Comparison of ENCODE assay signal across 20 cellular contexts in genomic region chr6:31510007-31510406, GRCh38. TPM values are rescaled to one million over a fixed set of nuclear protein-coding genes. Genes with fewer than 3 reads are reported as not detected.
A peak's percentile ranks its signal among the peaks of the same experiment; 100 is the strongest.
DNase-seq lines count a peak whose midpoint lies in the region; ATAC-seq, FAIRE-seq and TF ChIP-seq lines count a peak whose summit lies in the region.
"Had no signal": no experiment of that assay in that cellular context is flagged by ENCODE, and none has a peak within 500 bp of the region (broad histone marks: within the 10 kb centered on the region; RNA-seq: fewer than 3 reads in every experiment).

No MANE protein-coding gene starts in this region.

- no peak for TF ChIP-seq RAD21 in GM12878 (IDR thresholded peaks at IDR 0.05; ENCODE audit: insufficient read depth, low read depth, low read length)

- no peaks in the 10 kb centered on the region for H3K9me3 ChIP-seq in mammary epithelial cell (replicated peaks; ENCODE audit: insufficient read depth, low read length)
- no peaks in the 10 kb centered on the region for H3K9me3 ChIP-seq in breast epithelium
- H3K9me3 ChIP-seq in GM12878 (replicated peaks; ENCODE audit: control insufficient read depth, insufficient read depth, low read length), result no peaks in the 10 kb centered on the region
- H3K9me3 ChIP-seq in H9 (ENCODE audit: control insufficient read depth, low read depth, low read length), result no peaks in the 10 kb centered on the region
- H3K9me3 ChIP-seq: BE2C had no signal

- H3K4me1 ChIP-seq in mammary epithelial cell (ENCODE audit: insufficient read depth, low read length), result no peaks in the 10 kb centered on the region
- H3K4me1 ChIP-seq in breast epithelium, result no peaks in the 10 kb centered on the region
- no peaks in the 10 kb centered on the region for H3K4me1 ChIP-seq in GM12878 (ENCODE audit: control insufficient read depth, insufficient read depth, low read length)
- no peaks in the 10 kb centered on the region for H3K4me1 ChIP-seq in H9 (ENCODE audit: insufficient read depth, low read length)
- H3K4me1 ChIP-seq: BE2C had no signal

- H2AFZ ChIP-seq in mammary epithelial cell (ENCODE audit: low read depth, low read length) (no peak overlapping the region), GM12878 (ENCODE audit: control insufficient read depth, low read depth, low read length) (no peak overlapping the region), H9 (ENCODE audit: low read length) (no peak overlapping the region)

- H3K14ac ChIP-seq in H9 (ENCODE audit: insufficient read depth, low read length), result no peak overlapping the region

- H2BK15ac ChIP-seq in H9 (ENCODE audit: low read depth, low read length), result no peak overlapping the region

- H4K20me1 ChIP-seq in mammary epithelial cell (ENCODE audit: insufficient read depth, low read length) (no peaks in the 10 kb centered on the region), GM12878 (ENCODE audit: control insufficient read depth, insufficient read depth) (no peaks in the 10 kb centered on the region), H9 (ENCODE audit: control insufficient read depth, insufficient read depth, insufficient read length) (no peaks in the 10 kb centered on the region)

- no peak overlapping the region for H2BK120ac ChIP-seq in H9 (ENCODE audit: low read depth, low read length, poor library complexity, severe bottlenecking)

- H3K4ac ChIP-seq in H9 (ENCODE audit: low read depth, low read length), result no peak overlapping the region

- H3K27me3 ChIP-seq in mammary epithelial cell (ENCODE audit: insufficient read depth, low read length) (no peaks in the 10 kb centered on the region), breast epithelium (no peaks in the 10 kb centered on the region), GM12878 (replicated peaks in 1 of 2; ENCODE audit: control insufficient read depth in 2 of 2, insufficient read depth in 2 of 2, low read length in 1 of 2) (no peaks in the 10 kb centered on the region), H9 (ENCODE audit: insufficient read depth, low read length) (no peaks in the 10 kb centered on the region)

- no peak overlapping the region for H3K23ac ChIP-seq in H9 (ENCODE audit: insufficient read length, low read depth, low read length)

- no peak for TF ChIP-seq EP300 in GM12878 (IDR thresholded peaks at IDR 0.05; ENCODE audit: borderline replicate concordance in 1 of 2, control insufficient read depth in 1 of 2, low read depth in 2 of 2, low read length in 2 of 2)

- H3K18ac ChIP-seq in H9 (ENCODE audit: insufficient read length, low read depth, low read length), result no peak overlapping the region

- TF ChIP-seq POLR2A in breast epithelium (IDR thresholded peaks at IDR 0.05) (no peak), GM12878 (IDR thresholded peaks at IDR 0.05; ENCODE audit: low read depth, low read length) (no peak)

- no peak overlapping the region for H3K4me3 Mint-ChIP-seq in H9

- H3K4me3 ChIP-seq in mammary epithelial cell (replicated peaks in 1 of 3; ENCODE audit: insufficient read depth in 1 of 3, low read depth in 2 of 3, low read length in 3 of 3) (no peak overlapping the region), breast epithelium (no peak overlapping the region), GM12878 (no peak overlapping the region)

- H3K79me1 ChIP-seq in H9 (ENCODE audit: insufficient read depth, low read depth, low read length, poor library complexity, severe bottlenecking), result no peaks in the 10 kb centered on the region

- 53% methylated on average over 4 of the region's 4 CpGs for WGBS in mammary epithelial cell (ENCODE audit: low coverage, missing lambda C conversion rate)
- WGBS in GM12878 (ENCODE audit: insufficient coverage, insufficient replicate concordance, low lambda C conversion rate, missing lambda C conversion rate), result 75% methylated on average over 4 of the region's 4 CpGs
- WGBS in H9 (ENCODE audit: extremely low coverage, insufficient read length, low lambda C conversion rate), result no CpG with 5 or more reads among the region's 4 CpGs

- peaks cover 0 to 2% of the 10 kb centered on the region in 2 experiments; a peak in 2 of 5 replicates for H3K9me3 Mint-ChIP-seq in H9

- H3K36me3 ChIP-seq in mammary epithelial cell (ENCODE audit: insufficient read depth, low read length), result peaks cover 3% of the 10 kb centered on the region
- H3K36me3 ChIP-seq in breast epithelium, result no peaks in the 10 kb centered on the region
- H3K36me3 ChIP-seq in GM12878 (ENCODE audit: control insufficient read depth in 2 of 2, insufficient read depth in 2 of 2, low read length in 1 of 2), result peaks cover 35 to 47% of the 10 kb centered on the region in 2 experiments
- H3K36me3 ChIP-seq: BE2C had no signal

- H3K9ac ChIP-seq in mammary epithelial cell (ENCODE audit: insufficient read depth, low read length) (no peak overlapping the region), GM12878 (ENCODE audit: control insufficient read depth, insufficient read depth, low read length) (no peak overlapping the region), H9 (ENCODE audit: extremely low read depth, insufficient read length, low read length) (no peak overlapping the region)

- peaks cover 41 to 49% (median 49%) of the 10 kb centered on the region in 3 experiments for H3K36me3 Mint-ChIP-seq in H9 (ENCODE audit: insufficient read depth in 1 of 3, low read depth in 3 of 3)

- POLR2A ChIA-PET in GM12878 (lab: Charles Lee), result no interaction called here

- H2AK5ac ChIP-seq in H9 (ENCODE audit: insufficient read length, low read length), result no peak overlapping the region

- no peak overlapping the region for H2BK5ac ChIP-seq in H9 (ENCODE audit: insufficient read length, low read length)

- no peak for FAIRE-seq in GM12878 (lab: Jason Lieb, UNC)
- FAIRE-seq: D721Med, GM12891, RCC 7860 had no signal

- H3K79me2 ChIP-seq in mammary epithelial cell (ENCODE audit: insufficient read depth, low read length) (peaks cover 15% of the 10 kb centered on the region), GM12878 (ENCODE audit: control insufficient read depth, insufficient read depth, low read length) (peaks cover 6% of the 10 kb centered on the region), H9 (ENCODE audit: insufficient read depth, low read length) (no peaks in the 10 kb centered on the region)

- no peak overlapping the region for H4K5ac ChIP-seq in H9 (ENCODE audit: insufficient read length, low read depth, low read length)

- H3T11ph ChIP-seq in H9 (ENCODE audit: low read length), result no peak overlapping the region

- SMC1A ChIA-PET in GM12878 (lab: Charles Lee; ENCODE audit: uncharacterized antibody, unreplicated experiment), result no interaction called here

- ATAC-seq in GM12878 (no peak), SK-N-SH treated with all-trans-retinoic acid at 6 μM for 48 hours (no peak)

- no peak overlapping the region for H4K8ac ChIP-seq in H9 (replicated peaks; ENCODE audit: insufficient read length, low read depth, low read length)

- intact Hi-C loops in mammary epithelial cell (cut with micrococcal nuclease), result no loop called here
- intact Hi-C loops in breast epithelium (cut with DNase I; ENCODE audit: low total_unique reads), result no loop called here
- intact Hi-C loops in GM12878 (cut with micrococcal nuclease; ENCODE audit: unreplicated experiment), result no loop called here

- no peak overlapping the region for H4K91ac ChIP-seq in H9 (ENCODE audit: insufficient read length, low read depth, low read length)

- DNase-seq in mammary epithelial cell (peak; percentile 23), breast epithelium (ENCODE audit: low spot score in 2 of 2) (no peak), M059J (ENCODE audit: low read depth) (peak; percentile 57), GM12878 (ENCODE audit: low read depth, low spot score) (no peak), OCI-M2 (lab: John Stamatoyannopoulos, UW; ENCODE audit: unreplicated experiment) (no peak), H9 (no peak)
- DNase-seq: BE2C, HCEC 1CT, Karpas-422, NCI-H1092 treated with DMSO at 0.1 percent for 48 hours, NCI-H1436 treated with DMSO at 0.1 percent for 48 hours, NCI-H1930, NCI-H2227 treated with DMSO at 0.1 percent for 48 hours, NCI-H510A had no signal

- H3K4me2 ChIP-seq in mammary epithelial cell (ENCODE audit: insufficient read depth, low read depth, low read length) (no peak overlapping the region), GM12878 (ENCODE audit: control insufficient read depth, insufficient read depth) (no peak overlapping the region), H9 (ENCODE audit: insufficient read depth, insufficient read length, low read length) (no peak overlapping the region)

- H3K56ac ChIP-seq in H9 (ENCODE audit: insufficient read length, low read depth, low read length), result no peak overlapping the region

- RAD21 ChIA-PET in GM12878 (lab: Charles Lee; ENCODE audit: unreplicated experiment), result no interaction called here

- H3K4me1 Mint-ChIP-seq in H9, result peaks cover 0 to 5% of the 10 kb centered on the region in 2 experiments; a peak in 2 of 4 replicates

- in situ Hi-C loops in mammary epithelial cell (cut with MboI; ENCODE audit: low sequenced_read_pairs in 2 of 2), result no loop called here
- in situ Hi-C loops in GM12878 (cut with MboI), result no loop called here

- H3K27ac ChIP-seq in mammary epithelial cell (ENCODE audit: insufficient read depth, low read depth, low read length), result no peak overlapping the region
- no peak overlapping the region for H3K27ac ChIP-seq in breast epithelium
- H3K27ac ChIP-seq in GM12878 (ENCODE audit: control insufficient read depth, insufficient read depth), result no peak overlapping the region
- H3K27ac ChIP-seq in H9 (ENCODE audit: insufficient read length, low read depth, low read length), result no peak overlapping the region

- no peaks in the 10 kb centered on the region for H3K27me3 Mint-ChIP-seq in H9 (ENCODE audit: low read depth)

- dilution Hi-C loops in mammary epithelial cell (cut with HindIII; ENCODE audit: low sequenced_read_pairs), result no loop called here

- no peak overlapping the region; a peak in 1 of 7 replicates for H3K27ac Mint-ChIP-seq in H9

- BruUV-seq in mammary epithelial cell (replicated peaks; lab: Mats Ljungman, UMichigan) (no TSS peak), GM12878 (replicated peaks; lab: Mats Ljungman, UMichigan) (TSS peak; percentile 27)

- H2BK12ac ChIP-seq in H9 (ENCODE audit: insufficient read length, low read depth, low read length), result no peak overlapping the region

- CTCF ChIA-PET in mammary epithelial cell (lab: Charles Lee; ENCODE audit: low non-redundant PET) (no interaction called here), GM12878 (lab: Yijun Ruan, JAX) (no interaction called here)

- TF ChIP-seq CTCF in mammary epithelial cell (conservative IDR thresholded peaks at IDR 0.05 in 1 of 2, IDR thresholded peaks at IDR 0.05 in 1 of 2; ENCODE audit: extremely low read depth in 1 of 2, insufficient read depth in 1 of 2, low read depth in 1 of 2, low read length in 2 of 2), result no peak
- no peak for TF ChIP-seq CTCF in breast epithelium (IDR thresholded peaks at IDR 0.05)
- TF ChIP-seq CTCF in GM12878 (IDR thresholded peaks at IDR 0.05 in 2 of 3, conservative IDR thresholded peaks at IDR 0.05 in 1 of 3; ENCODE audit: control insufficient read depth in 2 of 3, extremely low read depth in 1 of 3, insufficient read depth in 1 of 3, low read depth in 3 of 3, low read length in 3 of 3), result no peak
- no peak for TF ChIP-seq CTCF in H9 (conservative IDR thresholded peaks at IDR 0.05)

- no peaks in the 10 kb centered on the region for H3K23me2 ChIP-seq in H9 (ENCODE audit: insufficient read length, low read depth, low read length, poor library complexity, severe bottlenecking)

- no peak overlapping the region for H2BK20ac ChIP-seq in H9 (ENCODE audit: low read depth, low read length, poor library complexity, severe bottlenecking)

RNA-seq across cellular contexts. Expression of gene MICB, which starts 12.1 kb away (rescaled TPM):
- total RNA-seq in mammary epithelial cell, result 1 to 10 TPM; 1.3 to 5.3 TPM
- polyA plus RNA-seq in mammary epithelial cell, result 24.7 TPM
- 21.3 TPM for polyA minus RNA-seq in mammary epithelial cell
- total RNA-seq in breast epithelium, result 1 to 10 TPM; 2.9 to 4.6 (median 4.0) TPM
- total RNA-seq in M059J (2014; rRNA removed; shearing (Covaris generic)), result 47.6 and 59.9 TPM in 2 replicates
- 21.0 and 25.4 TPM in 2 replicates for total RNA-seq in GM12878 (2013; cell fraction: nucleolus; rRNA removed)
- 21.6 and 21.9 TPM in 2 replicates for total RNA-seq in GM12878 (2014; rRNA removed)
- total RNA-seq in GM12878 (2014; rRNA removed; fragmentation: Illumina TruSeq; extraction: Trizol), result 17.6 TPM in 2 replicates
- total RNA-seq in GM12878 (2021), result 15.6 and 18.0 TPM in 2 replicates
- polyA plus RNA-seq in GM12878 (2011; ENCODE audit: low read depth), result 7.4 TPM
- polyA plus RNA-seq in GM12878 (2011; rRNA removed), result 26.6 and 37.1 TPM in 2 replicates
- polyA plus RNA-seq in GM12878 (2011; cell fraction: cytosol; rRNA removed), result 37.5 and 41.0 TPM in 2 replicates
- polyA plus RNA-seq in GM12878 (2011; cell fraction: nucleus; rRNA removed), result 44.5 and 47.1 TPM in 2 replicates
- 9.0 and 13.7 TPM in 2 replicates for polyA plus RNA-seq in GM12878 (2012)
- polyA plus RNA-seq in GM12878 (2014; fragmentation: Illumina TruSeq; extraction: Trizol), result 25.2 and 29.8 TPM in 2 replicates
- polyA plus RNA-seq in GM12878 (2014; fragmentation: Nextera tagmentation; extraction: Ambion mirVana), result 10 to 100 TPM in 1 of 2 experiments, 1 to 10 TPM in 1; 9.0 to 11.3 TPM
- polyA plus RNA-seq in GM12878 (2014; rRNA removed), result 23.7 and 25.5 TPM in 2 replicates
- polyA plus RNA-seq in GM12878 (2016; fragmentation: Nextera tagmentation; extraction: Ambion mirVana), result 10 to 100 TPM; 12.1 to 12.6 TPM
- polyA minus RNA-seq in GM12878 (2011; rRNA and poly(A)+ RNA removed), result 45.5 and 57.2 TPM in 2 replicates
- 13.1 and 14.6 TPM in 2 replicates for polyA minus RNA-seq in GM12878 (2011; cell fraction: cytosol; rRNA and poly(A)+ RNA removed)
- 9.9 and 19.3 TPM in 2 replicates for polyA minus RNA-seq in GM12878 (2011; cell fraction: nucleus; rRNA and poly(A)+ RNA removed)
- 6.2 and 6.8 TPM in 2 replicates for total RNA-seq in H9 (2021)

RNA-seq across cellular contexts. Expression of gene MCCD1, which starts 18.8 kb away (rescaled TPM):
- total RNA-seq in mammary epithelial cell (not detected), breast epithelium (not detected), GM12878 (2014; rRNA removed) (not detected in 2 replicates), GM12878 (2014; rRNA removed; fragmentation: Illumina TruSeq; extraction: Trizol) (not detected in 2 replicates), GM12878 (2021) (not detected in 2 replicates), H9 (2021) (not detected in 2 replicates)
- polyA plus RNA-seq in mammary epithelial cell (not detected), GM12878 (2011; rRNA removed) (not detected in 2 replicates), GM12878 (2014; fragmentation: Illumina TruSeq; extraction: Trizol) (not detected in 2 replicates), GM12878 (2014; fragmentation: Nextera tagmentation; extraction: Ambion mirVana) (not detected), GM12878 (2014; rRNA removed) (not detected in 2 replicates), GM12878 (2016; fragmentation: Nextera tagmentation; extraction: Ambion mirVana) (not detected)
- polyA minus RNA-seq in mammary epithelial cell, result not detected
- not detected in 2 replicates for total RNA-seq in M059J (2014; rRNA removed; shearing (Covaris generic))
- total RNA-seq in GM12878 (2013; cell fraction: nucleolus; rRNA removed), result not detected in 2 replicates
- not detected for polyA plus RNA-seq in GM12878 (2011; ENCODE audit: low read depth)
- not detected in 2 replicates for polyA plus RNA-seq in GM12878 (2011; cell fraction: cytosol; rRNA removed)
- polyA plus RNA-seq in GM12878 (2011; cell fraction: nucleus; rRNA removed), result not detected in 2 replicates
- 0.18 TPM in 1 of 2 replicates, not detected in the other for polyA plus RNA-seq in GM12878 (2012)
- not detected in 2 replicates for polyA minus RNA-seq in GM12878 (2011; rRNA and poly(A)+ RNA removed)
- polyA minus RNA-seq in GM12878 (2011; cell fraction: cytosol; rRNA and poly(A)+ RNA removed), result not detected in 2 replicates
- polyA minus RNA-seq in GM12878 (2011; cell fraction: nucleus; rRNA and poly(A)+ RNA removed), result not detected in 2 replicates
- total RNA-seq: A673, SK-MEL-5 had no signal

RNA-seq across cellular contexts. Expression of gene DDX39B, which starts 31.8 kb away (rescaled TPM):
- total RNA-seq in mammary epithelial cell, result 100 to 1,000 TPM; 263 to 409 TPM
- 675 TPM for polyA plus RNA-seq in mammary epithelial cell
- polyA minus RNA-seq in mammary epithelial cell, result 934 TPM
- total RNA-seq in breast epithelium, result 100 to 1,000 TPM; 315 to 336 (median 334) TPM
- total RNA-seq in M059J (2014; rRNA removed; shearing (Covaris generic)), result 351 and 506 TPM in 2 replicates
- 503 and 551 TPM in 2 replicates for total RNA-seq in GM12878 (2013; cell fraction: nucleolus; rRNA removed)
- total RNA-seq in GM12878 (2014; rRNA removed), result 542 and 564 TPM in 2 replicates
- total RNA-seq in GM12878 (2014; rRNA removed; fragmentation: Illumina TruSeq; extraction: Trizol), result 316 and 317 TPM in 2 replicates
- total RNA-seq in GM12878 (2021), result 337 and 345 TPM in 2 replicates
- 166 TPM for polyA plus RNA-seq in GM12878 (2011; ENCODE audit: low read depth)
- polyA plus RNA-seq in GM12878 (2011; rRNA removed), result 399 and 625 TPM in 2 replicates
- 854 and 1,032 TPM in 2 replicates for polyA plus RNA-seq in GM12878 (2011; cell fraction: cytosol; rRNA removed)
- 1,451 and 1,606 TPM in 2 replicates for polyA plus RNA-seq in GM12878 (2011; cell fraction: nucleus; rRNA removed)
- 337 and 387 TPM in 2 replicates for polyA plus RNA-seq in GM12878 (2012)
- 379 and 384 TPM in 2 replicates for polyA plus RNA-seq in GM12878 (2014; fragmentation: Illumina TruSeq; extraction: Trizol)
- polyA plus RNA-seq in GM12878 (2014; fragmentation: Nextera tagmentation; extraction: Ambion mirVana), result 100 to 1,000 TPM; 271 to 277 TPM
- polyA plus RNA-seq in GM12878 (2014; rRNA removed), result 661 and 728 TPM in 2 replicates
- 100 to 1,000 TPM; 275 to 296 TPM for polyA plus RNA-seq in GM12878 (2016; fragmentation: Nextera tagmentation; extraction: Ambion mirVana)
- polyA minus RNA-seq in GM12878 (2011; rRNA and poly(A)+ RNA removed), result 683 and 1,173 TPM in 2 replicates
- polyA minus RNA-seq in GM12878 (2011; cell fraction: cytosol; rRNA and poly(A)+ RNA removed), result 192 and 243 TPM in 2 replicates
- 336 and 534 TPM in 2 replicates for polyA minus RNA-seq in GM12878 (2011; cell fraction: nucleus; rRNA and poly(A)+ RNA removed)
- total RNA-seq in H9 (2021), result 800 and 813 TPM in 2 replicates

RNA-seq across cellular contexts. Expression of gene ATP6V1G2, which starts 36.4 kb away (rescaled TPM):
- 1 to 10 TPM in 1 of 2 donors, under 1 TPM in 1; 0.80 to 1.5 TPM for total RNA-seq in mammary epithelial cell
- 1.1 TPM for polyA plus RNA-seq in mammary epithelial cell
- not detected for polyA minus RNA-seq in mammary epithelial cell
- total RNA-seq in breast epithelium, result 1 to 10 TPM in 2 of 3 donors, under 1 TPM in 1; 0.44 to 1.8 (median 1.6) TPM
- 0.20 TPM in 1 of 2 replicates, not detected in the other for total RNA-seq in M059J (2014; rRNA removed; shearing (Covaris generic))
- 3.5 and 6.3 TPM in 2 replicates for total RNA-seq in GM12878 (2013; cell fraction: nucleolus; rRNA removed)
- 2.2 and 2.5 TPM in 2 replicates for total RNA-seq in GM12878 (2014; rRNA removed)
- 2.7 and 2.9 TPM in 2 replicates for total RNA-seq in GM12878 (2014; rRNA removed; fragmentation: Illumina TruSeq; extraction: Trizol)
- 2.5 and 3.5 TPM in 2 replicates for total RNA-seq in GM12878 (2021)
- polyA plus RNA-seq in GM12878 (2011; ENCODE audit: low read depth), result 2.1 TPM
- 8.9 and 11.1 TPM in 2 replicates for polyA plus RNA-seq in GM12878 (2011; rRNA removed)
- 4.8 and 5.9 TPM in 2 replicates for polyA plus RNA-seq in GM12878 (2011; cell fraction: cytosol; rRNA removed)
- 12.0 and 12.5 TPM in 2 replicates for polyA plus RNA-seq in GM12878 (2011; cell fraction: nucleus; rRNA removed)
- polyA plus RNA-seq in GM12878 (2012), result 2.4 and 3.1 TPM in 2 replicates
- 4.3 and 4.9 TPM in 2 replicates for polyA plus RNA-seq in GM12878 (2014; fragmentation: Illumina TruSeq; extraction: Trizol)
- under 1 TPM; 0.45 to 0.58 TPM for polyA plus RNA-seq in GM12878 (2014; fragmentation: Nextera tagmentation; extraction: Ambion mirVana)
- 2.6 and 3.5 TPM in 2 replicates for polyA plus RNA-seq in GM12878 (2014; rRNA removed)
- 1 to 10 TPM; 2.8 to 3.1 TPM for polyA plus RNA-seq in GM12878 (2016; fragmentation: Nextera tagmentation; extraction: Ambion mirVana)
- polyA minus RNA-seq in GM12878 (2011; rRNA and poly(A)+ RNA removed), result 1.7 and 2.7 TPM in 2 replicates
- 0.94 TPM in 1 of 2 replicates, not detected in the other for polyA minus RNA-seq in GM12878 (2011; cell fraction: cytosol; rRNA and poly(A)+ RNA removed)
- polyA minus RNA-seq in GM12878 (2011; cell fraction: nucleus; rRNA and poly(A)+ RNA removed), result 1.8 and 2.3 TPM in 2 replicates
- total RNA-seq in H9 (2021), result 3.6 and 3.8 TPM in 2 replicates

RNA-seq across cellular contexts. Expression of gene NFKBIL1, which starts 37.4 kb away (rescaled TPM):
- total RNA-seq in mammary epithelial cell (10 to 100 TPM; 22.0 to 24.2 TPM), breast epithelium (10 to 100 TPM; 22.3 to 34.7 (median 26.5) TPM), GM12878 (2014; rRNA removed) (11.2 and 14.1 TPM in 2 replicates), GM12878 (2014; rRNA removed; fragmentation: Illumina TruSeq; extraction: Trizol) (5.3 and 5.4 TPM in 2 replicates), GM12878 (2021) (11.9 and 12.0 TPM in 2 replicates), H9 (2021) (11.8 and 15.1 TPM in 2 replicates)
- polyA plus RNA-seq in mammary epithelial cell (7.7 TPM), GM12878 (2011; rRNA removed) (3.1 and 5.9 TPM in 2 replicates), GM12878 (2014; fragmentation: Illumina TruSeq; extraction: Trizol) (0.65 and 1.5 TPM in 2 replicates), GM12878 (2014; fragmentation: Nextera tagmentation; extraction: Ambion mirVana) (under 1 TPM; 0.19 to 0.64 TPM), GM12878 (2014; rRNA removed) (13.9 and 15.1 TPM in 2 replicates), GM12878 (2016; fragmentation: Nextera tagmentation; extraction: Ambion mirVana) (10 to 100 TPM in 1 of 2 experiments, 1 to 10 TPM in 1; 8.2 to 11.1 TPM)
- 2.4 TPM for polyA minus RNA-seq in mammary epithelial cell
- total RNA-seq in M059J (2014; rRNA removed; shearing (Covaris generic)), result 12.8 and 25.7 TPM in 2 replicates
- total RNA-seq in GM12878 (2013; cell fraction: nucleolus; rRNA removed), result 15.8 and 17.1 TPM in 2 replicates
- 3.5 TPM for polyA plus RNA-seq in GM12878 (2011; ENCODE audit: low read depth)
- polyA plus RNA-seq in GM12878 (2011; cell fraction: cytosol; rRNA removed), result 9.2 and 15.5 TPM in 2 replicates
- polyA plus RNA-seq in GM12878 (2011; cell fraction: nucleus; rRNA removed), result 17.1 and 26.5 TPM in 2 replicates
- 15.7 and 19.0 TPM in 2 replicates for polyA plus RNA-seq in GM12878 (2012)
- polyA minus RNA-seq in GM12878 (2011; rRNA and poly(A)+ RNA removed), result 2.8 and 7.6 TPM in 2 replicates
- polyA minus RNA-seq in GM12878 (2011; cell fraction: cytosol; rRNA and poly(A)+ RNA removed), result 3.7 and 6.3 TPM in 2 replicates
- polyA minus RNA-seq in GM12878 (2011; cell fraction: nucleus; rRNA and poly(A)+ RNA removed), result 4.5 and 11.0 TPM in 2 replicates

Comparison
In these comparisons a context has a peak if more than half of its experiments do, and no peak if none do; other contexts are left out.
1. DNase-seq: peak in mammary epithelial cell (single experiment) and M059J (single experiment); none in breast epithelium (0 of 2), GM12878 (single experiment), OCI-M2 (single experiment) and H9 (single experiment).